17 cellular contexts compared by ENCODE assay signal in genomic region chr13:76239031-76239680, GRCh38.
"Had no signal": no experiment of that assay in that cellular context is flagged by ENCODE, and none has a peak within 500 bp of the region (broad histone marks: within the 10 kb centered on the region; RNA-seq: fewer than 3 reads in every experiment).

No MANE protein-coding gene starts in this region.

- H3K36me3 ChIP-seq: esophagus muscularis mucosa, lower lobe of right lung, pancreas, stomach had no signal

- H3K9me3 ChIP-seq: esophagus muscularis mucosa, lower lobe of right lung, pancreas, stomach had no signal

- H3K27me3 ChIP-seq: esophagus muscularis mucosa, pancreas, stomach had no signal

- H3K27ac ChIP-seq: epithelial cell of prostate, esophagus muscularis mucosa, lower lobe of right lung, pancreas, stomach had no signal

- ATAC-seq: effector memory CD8-positive, alpha-beta T cell; left lobe of liver; lower lobe of right lung; pancreas; sciatic nerve had no signal

- DNase-seq: effector memory CD8-positive, alpha-beta T cell; foreskin melanocyte; islet precursor cell; lower lobe of right lung; naive B cell; occipital lobe; pancreas; small intestine; stimulated activated CD4-positive, alpha-beta T cell treated with anti-CD3 and anti-CD28 coated beads, Interleukin-12 subunit alpha, Interleukin-12 subunit beta, amount 100 ng/mL, for 4 hours; stimulated activated naive CD4-positive, alpha-beta T cell; stomach; substantia nigra; trophoblast cell had no signal

- H3K4me3 ChIP-seq: esophagus muscularis mucosa, lower lobe of right lung, pancreas, stomach had no signal

- H3K4me1 ChIP-seq: esophagus muscularis mucosa, lower lobe of right lung, pancreas, stomach had no signal
